In genomic region chr2:44997948-44998347, GRCh38 we compare ENCODE assay signal across 20 cellular contexts. TPM values are rescaled to one million over a fixed set of nuclear protein-coding genes. Genes with fewer than 3 reads are reported as not detected.
"Had no signal": no experiment of that assay in that cellular context is flagged by ENCODE, and none has a peak within 500 bp of the region (broad histone marks: within the 10 kb centered on the region; RNA-seq: fewer than 3 reads in every experiment).

No MANE protein-coding gene starts in this region.

- DNase-seq: activated CD4-positive, alpha-beta T cell treated with anti-CD3 and anti-CD28 coated beads, Interleukin-2, amount 50 U/mL, for 4 hours; activated CD8-positive, alpha-beta memory T cell treated with anti-CD3 and anti-CD28 coated beads, Interleukin-2, amount 10 ng/mL, durations not matched to agents 7 days and 5 days; activated effector memory CD4-positive, alpha-beta T cell treated with Interleukin-2 at 50 U/mL for 16 hours; activated T-cell treated with anti-CD3 and anti-CD28 coated beads, Interleukin-2, amount 50 U/mL, for 24 hours; cerebellar nuclear complex; dermis blood vessel endothelial cell; endodermal cell; erythroblast; foreskin fibroblast; head of caudate nucleus; left ventricle myocardium inferior; occipital lobe; sigmoid colon; stimulated activated CD4-positive, alpha-beta T cell treated with anti-CD3 and anti-CD28 coated beads, Interleukin-12 subunit alpha, Interleukin-12 subunit beta, amount 100 ng/mL, for 4 hours; stimulated activated naive CD4-positive, alpha-beta T cell; T-helper 17 cell; trophoblast cell had no signal

- H3K27ac ChIP-seq: left ventricle myocardium inferior, prostate gland, sigmoid colon had no signal

- ATAC-seq: activated CD4-positive, CD25-positive, alpha-beta regulatory T cell treated with anti-CD3 and anti-CD28 coated beads, Interleukin-2, amount 50 U/mL, for 24 hours; activated CD8-positive, alpha-beta memory T cell treated with anti-CD3 and anti-CD28 coated beads, Interleukin-2, amount 10 ng/mL, durations not matched to agents 7 days and 5 days; activated naive CD4-positive, alpha-beta T cell treated with anti-CD3 and anti-CD28 coated beads, Interleukin-2, amount 50 U/mL, for 72 hours; T-helper 17 cell had no signal

- H3K4me1 ChIP-seq: prostate gland had no signal

- H3K4me3 ChIP-seq: left ventricle myocardium inferior, prostate gland, sigmoid colon had no signal

- H3K36me3 ChIP-seq: left ventricle myocardium inferior, prostate gland, sigmoid colon had no signal

- H3K9me3 ChIP-seq: left ventricle myocardium inferior, prostate gland, sigmoid colon had no signal

RNA-seq across cellular contexts. Expression of gene SIX2, which starts 11.3 kb away (rescaled TPM):
- total RNA-seq: activated CD8-positive, alpha-beta memory T cell treated with anti-CD3 and anti-CD28 coated beads, Interleukin-2, amount 10 ng/mL, durations not matched to agents 7 days and 5 days; activated naive CD4-positive, alpha-beta T cell treated with anti-CD3 and anti-CD28 coated beads, Interleukin-2, amount 50 U/mL, for 72 hours; dermis blood vessel endothelial cell; endodermal cell; T-helper 17 cell had no signal

RNA-seq across cellular contexts. Expression of gene SIX3, which starts 56.4 kb away (rescaled TPM):
- total RNA-seq: activated naive CD4-positive, alpha-beta T cell treated with anti-CD3 and anti-CD28 coated beads, Interleukin-2, amount 50 U/mL, for 72 hours; dermis blood vessel endothelial cell; left ventricle myocardium inferior; occipital lobe; prostate gland; sigmoid colon; T-helper 17 cell had no signal
